ENCODE assay signal across 6 cellular contexts in genomic region chr9:62863867-62864266, GRCh38.
DNase-seq lines count a peak whose midpoint lies in the region; ATAC-seq, FAIRE-seq and TF ChIP-seq lines count a peak whose summit lies in the region.
"Not testable (repeated sequence)": the region's sequence is repeated elsewhere in the genome, so short reads cannot be mapped to it uniquely, and the experiment has no call there.

No MANE protein-coding gene starts in this region.

- H3K4me1 ChIP-seq in HCT116 (ENCODE audit: control insufficient read depth in 1 of 2, insufficient read depth in 2 of 2, low read length in 2 of 2) = peaks cover 5 to 19% of the 10 kb centered on the region in 2 experiments; a peak in 2 of 4 replicates
- peaks cover 16% of the 10 kb centered on the region for H3K4me1 ChIP-seq in SJCRH30
- H3K4me1 ChIP-seq in kidney (ENCODE audit: control insufficient read depth in 1 of 2, insufficient read depth in 1 of 2, low read depth in 1 of 2, low read length in 2 of 2); smooth muscle cell (ENCODE audit: low read depth): not testable (repeated sequence)

- peak overlapping the region; percentile 26; the same call in 1 of the 2 replicates for H3K4me2 ChIP-seq in HCT116 (ENCODE audit: low read length)
- H3K4me2 ChIP-seq in smooth muscle cell = peak overlapping the region; percentile 66

- RAD21 ChIA-PET in HCT116 (lab: Charles Lee; ENCODE audit: low non-redundant PET in 1 of 2, low total read pairs in 2 of 2, uncharacterized antibody in 2 of 2, unreplicated experiment in 2 of 2) = not testable (repeated sequence)

- 0 out of 2 replicates have a peak, but pooled peaks have one; percentile 24 for ATAC-seq in HCT116
- not testable (repeated sequence) for ATAC-seq in Right ventricle myocardium inferior

- H3K36me3 ChIP-seq in HCT116 (ENCODE audit: control insufficient read depth in 1 of 2, insufficient read depth in 2 of 2, low read length in 2 of 2); SJCRH30; kidney (ENCODE audit: control insufficient read depth in 1 of 2, insufficient read depth in 2 of 2, low read length in 2 of 2); smooth muscle cell (ENCODE audit: low read depth): not testable (repeated sequence)

- not testable (repeated sequence) for H3K9me2 ChIP-seq in HCT116 (ENCODE audit: insufficient read depth)

- H3K27me3 ChIP-seq in HCT116 (ENCODE audit: insufficient read depth, low read length); SJCRH30: not testable (repeated sequence)
- H3K27me3 ChIP-seq in dorsolateral prefrontal cortex = peaks cover 0 to 17% (median 0%) of the 10 kb centered on the region in 45 donors
- H3K27me3 ChIP-seq in smooth muscle cell (ENCODE audit: low read depth) = peaks cover 81% of the 10 kb centered on the region

- H2AFZ ChIP-seq in HCT116 (ENCODE audit: low read depth, low read length, poor library complexity, severe bottlenecking) = peak overlapping the region; percentile 44
- not testable (repeated sequence) for H2AFZ ChIP-seq in smooth muscle cell (ENCODE audit: low read depth)

- POLR2A ChIA-PET in HCT116 (lab: Charles Lee) = not testable (repeated sequence)

- 59% methylated on average over 8 of the region's 8 CpGs for WGBS in smooth muscle cell (ENCODE audit: low lambda C conversion rate)

- TF ChIP-seq RAD21 in HCT116 (IDR thresholded peaks at IDR 0.05; ENCODE audit: low read depth) = not testable (repeated sequence)

- H3K9ac ChIP-seq in HCT116 (ENCODE audit: low read length); kidney (ENCODE audit: low read length in 2 of 2); smooth muscle cell (ENCODE audit: low read depth): not testable (repeated sequence)

- H3F3A ChIP-seq in smooth muscle cell (ENCODE audit: low read depth) = not testable (repeated sequence)

- H4K20me1 ChIP-seq in HCT116 (ENCODE audit: insufficient read depth); smooth muscle cell (ENCODE audit: low read depth): not testable (repeated sequence)

- not testable (repeated sequence) for H3K4me3 ChIP-seq in HCT116 (replicated peaks in 1 of 2; ENCODE audit: low read depth in 1 of 2, low read length in 2 of 2); kidney (ENCODE audit: low read length in 2 of 2); smooth muscle cell
- H3K4me3 ChIP-seq in SJCRH30 = peak overlapping the region; percentile 60
- peak overlapping the region in 51 of 59 donors; percentile 21 to 67 (median 52) for H3K4me3 ChIP-seq in dorsolateral prefrontal cortex

- not testable (repeated sequence) for H3K79me2 ChIP-seq in HCT116 (ENCODE audit: insufficient read depth, low read length); smooth muscle cell (ENCODE audit: low read depth)

- not testable (repeated sequence) for TF ChIP-seq CTCF in HCT116 (IDR thresholded peaks at IDR 0.05 in 2 of 3, conservative IDR thresholded peaks at IDR 0.05 in 1 of 3; ENCODE audit: borderline replicate concordance in 1 of 3, insufficient read depth in 1 of 3, low read depth in 2 of 3, low read length in 2 of 3); dorsolateral prefrontal cortex (IDR thresholded peaks at IDR 0.05 in 54 of 56, conservative IDR thresholded peaks at IDR 0.05 in 2 of 56; ENCODE audit: low read depth in 1 of 56, partially characterized antibody in 56 of 56); kidney (IDR thresholded peaks at IDR 0.05; ENCODE audit: borderline replicate concordance, extremely low read depth, insufficient read depth); smooth muscle cell (IDR thresholded peaks at IDR 0.05; ENCODE audit: borderline replicate concordance, insufficient read depth, poor library complexity, severe bottlenecking)

- H3K27ac ChIP-seq in HCT116 (ENCODE audit: low read depth, low read length); kidney (ENCODE audit: low read depth in 2 of 2, low read length in 2 of 2); smooth muscle cell (ENCODE audit: low read depth): not testable (repeated sequence)
- H3K27ac ChIP-seq in SJCRH30 (peak overlapping the region; percentile 95; the same call in 1 of the 2 replicates), dorsolateral prefrontal cortex (peak overlapping the region in 40 of 59 donors; percentile 37 to 89 (median 78))

- not testable (repeated sequence) for H3K9me3 ChIP-seq in HCT116 (ENCODE audit: control insufficient read depth in 1 of 2, insufficient read depth in 1 of 2, low read depth in 1 of 2, low read length in 2 of 2); SJCRH30 (replicated peaks); kidney (ENCODE audit: control insufficient read depth in 1 of 2, low read length in 2 of 2); smooth muscle cell (replicated peaks; ENCODE audit: low read depth)

- intact Hi-C loops in HCT116 (cut with micrococcal nuclease); dorsolateral prefrontal cortex (cut with DNase I); Right ventricle myocardium inferior (cut with DNase I); kidney (cut with DNase I): not testable (repeated sequence)

- TF ChIP-seq POLR2A in HCT116 (IDR thresholded peaks at IDR 0.05; ENCODE audit: borderline replicate concordance, extremely low read depth, insufficient read depth, insufficient read length) = not testable (repeated sequence)

- not testable (repeated sequence) for FAIRE-seq in kidney (lab: Jason Lieb, UNC)

- not testable (repeated sequence) for BruUV-seq in HCT116 (replicated peaks; lab: Mats Ljungman, UMichigan)

- not testable (repeated sequence) for DNase-seq in HCT116 (ENCODE audit: low read depth, low spot score); SJCRH30; smooth muscle cell (lab: John Stamatoyannopoulos, UW; ENCODE audit: unreplicated experiment)
- peak in 1 of 10 donors; percentile 37 for DNase-seq in dorsolateral prefrontal cortex
- DNase-seq in Right ventricle myocardium inferior (ENCODE audit: missing footprints) = peak; percentile 66
- peak; percentile 77 for DNase-seq in kidney

- CTCF ChIA-PET in HCT116 (lab: Charles Lee) = not testable (repeated sequence)
